ENCODE assay signal across 1 cellular context in the genomic region with DNA sequence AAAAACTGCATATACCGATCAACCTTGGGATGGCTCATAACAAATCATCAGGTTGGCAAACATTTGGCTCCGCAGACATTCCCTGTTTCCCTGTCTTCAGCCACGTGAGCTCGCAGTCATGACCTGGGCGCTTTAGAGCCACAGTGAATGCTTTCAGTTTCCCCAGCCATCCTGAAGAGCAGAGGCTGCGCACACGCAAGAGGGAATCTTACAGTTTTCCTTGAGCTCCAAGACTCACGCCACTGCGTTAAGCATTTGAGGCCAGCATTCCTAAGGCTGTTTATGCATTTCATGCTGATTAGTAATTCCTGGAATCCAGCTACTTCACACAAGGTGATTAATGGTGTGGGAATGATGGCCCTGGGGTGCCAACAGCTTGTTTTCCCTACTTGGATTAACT.
A peak's percentile ranks its signal among the peaks of the same experiment; 100 is the strongest.
TF ChIP-seq lines count a peak whose summit lies in the region.

No MANE protein-coding gene starts in this region.

TF ChIP-seq in IMR-90, 13 proteins besides CTCF, POLR2A, EP300 and RAD21 (continued from another document):
- TF ChIP-seq, protein P1, sequence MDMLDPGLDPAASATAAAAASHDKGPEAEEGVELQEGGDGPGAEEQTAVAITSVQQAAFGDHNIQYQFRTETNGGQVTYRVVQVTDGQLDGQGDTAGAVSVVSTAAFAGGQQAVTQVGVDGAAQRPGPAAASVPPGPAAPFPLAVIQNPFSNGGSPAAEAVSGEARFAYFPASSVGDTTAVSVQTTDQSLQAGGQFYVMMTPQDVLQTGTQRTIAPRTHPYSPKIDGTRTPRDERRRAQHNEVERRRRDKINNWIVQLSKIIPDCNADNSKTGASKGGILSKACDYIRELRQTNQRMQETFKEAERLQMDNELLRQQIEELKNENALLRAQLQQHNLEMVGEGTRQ (IDR thresholded peaks at IDR 0.05; ENCODE audit: low read depth, low read length), result peak; percentile 63
- TF ChIP-seq, protein P2, sequence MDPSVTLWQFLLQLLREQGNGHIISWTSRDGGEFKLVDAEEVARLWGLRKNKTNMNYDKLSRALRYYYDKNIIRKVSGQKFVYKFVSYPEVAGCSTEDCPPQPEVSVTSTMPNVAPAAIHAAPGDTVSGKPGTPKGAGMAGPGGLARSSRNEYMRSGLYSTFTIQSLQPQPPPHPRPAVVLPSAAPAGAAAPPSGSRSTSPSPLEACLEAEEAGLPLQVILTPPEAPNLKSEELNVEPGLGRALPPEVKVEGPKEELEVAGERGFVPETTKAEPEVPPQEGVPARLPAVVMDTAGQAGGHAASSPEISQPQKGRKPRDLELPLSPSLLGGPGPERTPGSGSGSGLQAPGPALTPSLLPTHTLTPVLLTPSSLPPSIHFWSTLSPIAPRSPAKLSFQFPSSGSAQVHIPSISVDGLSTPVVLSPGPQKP (IDR thresholded peaks at IDR 0.05; ENCODE audit: borderline replicate concordance, low read depth, low read length), result no peak
